9 cellular contexts compared by ENCODE assay signal in the genomic region with DNA sequence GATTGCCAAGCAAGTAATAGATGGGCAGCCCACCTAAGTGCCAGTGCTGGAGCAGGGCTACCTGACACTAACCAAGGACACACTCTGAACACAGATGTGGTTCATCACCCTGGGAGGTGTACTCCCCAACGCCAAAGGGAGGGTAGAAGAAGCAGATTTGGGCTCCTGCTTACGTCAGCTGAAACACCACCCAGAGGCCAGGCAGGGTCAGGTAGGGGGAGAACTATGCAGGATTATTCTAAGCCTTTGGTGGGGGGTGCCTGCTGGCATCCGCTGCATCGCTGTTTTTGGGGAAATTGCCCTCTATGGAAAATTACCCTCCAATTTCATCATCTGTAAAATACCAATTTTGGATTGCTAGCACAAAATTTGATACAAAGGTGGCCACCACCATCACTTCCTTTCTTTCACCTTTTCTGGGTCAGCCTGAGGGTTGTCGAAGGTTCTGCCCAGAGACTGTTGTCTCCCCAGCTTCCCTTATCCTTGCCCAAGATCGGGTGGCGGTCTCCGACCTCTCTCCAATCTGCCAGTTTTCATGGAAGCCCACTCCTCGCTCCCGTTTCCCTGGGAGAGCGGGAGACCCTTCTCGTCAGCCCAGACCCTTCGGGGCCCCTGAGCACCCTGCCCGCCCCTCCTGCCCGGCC. TPM values are rescaled to one million over a fixed set of nuclear protein-coding genes. Genes with fewer than 3 reads are reported as not detected.
DNase-seq lines count a peak whose midpoint lies in the region; ATAC-seq and TF ChIP-seq lines count a peak whose summit lies in the region.
"Had no signal": no experiment of that assay in that cellular context is flagged by ENCODE, and none has a peak within 500 bp of the region (broad histone marks: within the 10 kb centered on the region; RNA-seq: fewer than 3 reads in every experiment).

No MANE protein-coding gene starts in this region.

- peaks cover 35% of the 10 kb centered on the region for H3K36me3 Mint-ChIP-seq in activated T-cell treated with anti-CD3 and anti-CD28 coated beads, Interleukin-2, amount 50 U/mL, for 24 hours (ENCODE audit: low read depth)
- peaks cover 17% of the 10 kb centered on the region for H3K36me3 Mint-ChIP-seq in natural killer cell treated with Interleukin-12 subunit alpha and Interleukin-12 subunit beta and Interleukin-15 and Interleukin-18, amount 100 ng/mL, for 72 hours

- peak; percentile 60 for DNase-seq in activated T-cell treated with anti-CD3 and anti-CD28 coated beads, Interleukin-2, amount 50 U/mL, for 24 hours
- DNase-seq in natural killer cell treated with Interleukin-12 subunit alpha and Interleukin-12 subunit beta and Interleukin-15 and Interleukin-18, amount 100 ng/mL, for 72 hours (ENCODE audit: low spot score), result no peak
- DNase-seq in GM13976 (ENCODE audit: low spot score) (no peak), islet precursor cell (no peak), NCI-H510A (lab: John Stamatoyannopoulos, UW) (no peak), foreskin keratinocyte (no peak)

- in situ Hi-C loops in GM13976 (cut with MboI; ENCODE audit: low sequenced_read_pairs, unreplicated experiment), result no loop called here

- no peaks in the 10 kb centered on the region for H3K9me2 ChIP-seq in DOHH2 (replicated peaks; ENCODE audit: control insufficient read depth, low read length)

- 0 out of 2 replicates have a peak overlapping the region, but pooled peaks have one; percentile 17 for H3K4me3 ChIP-seq in DOHH2 (ENCODE audit: low read length)

- ATAC-seq in HG03159 (IDR thresholded peaks at IDR 0.05; ENCODE audit: unreplicated experiment) (peak; percentile 35), foreskin keratinocyte (no peak)
- ATAC-seq in natural killer cell treated with Interleukin-12 subunit alpha and Interleukin-12 subunit beta and Interleukin-15 and Interleukin-18, amount 100 ng/mL, for 72 hours, result peak; percentile 12 to 47

- no peaks in the 10 kb centered on the region for H4K20me1 ChIP-seq in DOHH2 (ENCODE audit: control insufficient read depth, insufficient read depth, low read depth, low read length)

- peak overlapping the region; percentile 39 for H3K4me2 ChIP-seq in DOHH2 (ENCODE audit: low read length)

- TF ChIP-seq CTCF in DOHH2 (IDR thresholded peaks at IDR 0.05; ENCODE audit: low read depth, low read length, poor library complexity, severe bottlenecking), result no peak
- TF ChIP-seq CTCF in GM13976 (IDR thresholded peaks at IDR 0.05; ENCODE audit: borderline replicate concordance, control extremely low read depth, extremely low read depth, insufficient read depth, missing control alignments), result no peak
- no peak for TF ChIP-seq CTCF in foreskin keratinocyte (conservative IDR thresholded peaks at IDR 0.05)

- no peaks in the 10 kb centered on the region for H3K27me3 Mint-ChIP-seq in activated T-cell treated with anti-CD3 and anti-CD28 coated beads, Interleukin-2, amount 50 U/mL, for 24 hours
- no peaks in the 10 kb centered on the region for H3K27me3 Mint-ChIP-seq in natural killer cell treated with Interleukin-12 subunit alpha and Interleukin-12 subunit beta and Interleukin-15 and Interleukin-18, amount 100 ng/mL, for 72 hours

- peak overlapping the region; percentile 92 for H3K4me3 Mint-ChIP-seq in activated T-cell treated with anti-CD3 and anti-CD28 coated beads, Interleukin-2, amount 50 U/mL, for 24 hours
- peak overlapping the region; percentile 93 for H3K4me3 Mint-ChIP-seq in natural killer cell treated with Interleukin-12 subunit alpha and Interleukin-12 subunit beta and Interleukin-15 and Interleukin-18, amount 100 ng/mL, for 72 hours

- H3K27ac Mint-ChIP-seq in activated T-cell treated with anti-CD3 and anti-CD28 coated beads, Interleukin-2, amount 50 U/mL, for 24 hours, result peak overlapping the region; percentile 98
- peak overlapping the region; percentile 95 to 97 for H3K27ac Mint-ChIP-seq in natural killer cell treated with Interleukin-12 subunit alpha and Interleukin-12 subunit beta and Interleukin-15 and Interleukin-18, amount 100 ng/mL, for 72 hours

- H3K4me1 Mint-ChIP-seq in activated T-cell treated with anti-CD3 and anti-CD28 coated beads, Interleukin-2, amount 50 U/mL, for 24 hours (ENCODE audit: low read depth), result peaks cover 81% of the 10 kb centered on the region
- peaks cover 65 to 83% of the 10 kb centered on the region in 2 donors for H3K4me1 Mint-ChIP-seq in natural killer cell treated with Interleukin-12 subunit alpha and Interleukin-12 subunit beta and Interleukin-15 and Interleukin-18, amount 100 ng/mL, for 72 hours (ENCODE audit: low read depth in 2 of 2)

- no peaks in the 10 kb centered on the region for H3F3A ChIP-seq in DOHH2 (ENCODE audit: control insufficient read depth, insufficient read depth)

- H3K9me3 Mint-ChIP-seq in activated T-cell treated with anti-CD3 and anti-CD28 coated beads, Interleukin-2, amount 50 U/mL, for 24 hours, result no peaks in the 10 kb centered on the region
- H3K9me3 Mint-ChIP-seq in natural killer cell treated with Interleukin-12 subunit alpha and Interleukin-12 subunit beta and Interleukin-15 and Interleukin-18, amount 100 ng/mL, for 72 hours, result no peaks in the 10 kb centered on the region

- peaks cover 50% of the 10 kb centered on the region for H3K27me3 ChIP-seq in DOHH2 (ENCODE audit: control insufficient read depth, low read length)
- H3K27me3 ChIP-seq in foreskin keratinocyte, result no peaks in the 10 kb centered on the region

- H3K4me1 ChIP-seq in DOHH2 (ENCODE audit: control insufficient read depth, low read length) (peaks cover 20% of the 10 kb centered on the region), foreskin keratinocyte (peaks cover 4% of the 10 kb centered on the region)

- H3K79me2 ChIP-seq in DOHH2 (ENCODE audit: control insufficient read depth, low read length), result no peaks in the 10 kb centered on the region

- H3K27ac ChIP-seq in DOHH2 (ENCODE audit: low read depth, low read length) (no peak overlapping the region), foreskin keratinocyte (no peak overlapping the region)

- no peaks in the 10 kb centered on the region for H3K9me3 ChIP-seq in DOHH2 (ENCODE audit: control insufficient read depth, insufficient read depth, low read length)

- no peaks in the 10 kb centered on the region for H3K36me3 ChIP-seq in DOHH2 (ENCODE audit: control insufficient read depth, low read length)

RNA-seq across cellular contexts. Expression of a gene that starts 0.5 kb away (rescaled TPM):
- 100 to 1,000 TPM in 1 of 2 donors, 10 to 100 TPM in 1; 93.6 to 115 TPM for total RNA-seq in natural killer cell treated with Interleukin-12 subunit alpha and Interleukin-12 subunit beta and Interleukin-15 and Interleukin-18, amount 100 ng/mL, for 72 hours
- not detected in 2 replicates for total RNA-seq in foreskin keratinocyte
- not detected in 2 replicates for polyA plus RNA-seq in foreskin keratinocyte
- total RNA-seq: myocyte had no signal

RNA-seq across cellular contexts. Expression of a gene that starts 23.0 kb away (rescaled TPM):
- total RNA-seq in natural killer cell treated with Interleukin-12 subunit alpha and Interleukin-12 subunit beta and Interleukin-15 and Interleukin-18, amount 100 ng/mL, for 72 hours, result under 1 TPM in 1 of 2 donors, not detected in 1; 0.31 TPM
- not detected in 2 replicates for total RNA-seq in foreskin keratinocyte
- not detected in 2 replicates for polyA plus RNA-seq in foreskin keratinocyte
- total RNA-seq: myocyte had no signal

RNA-seq across cellular contexts. Expression of a gene that starts 53.2 kb away (rescaled TPM):
- total RNA-seq in natural killer cell treated with Interleukin-12 subunit alpha and Interleukin-12 subunit beta and Interleukin-15 and Interleukin-18, amount 100 ng/mL, for 72 hours, result 10 to 100 TPM in 1 of 2 donors, 1 to 10 TPM in 1; 3.8 to 11.5 TPM
- 30.9 and 35.1 TPM in 2 replicates for total RNA-seq in foreskin keratinocyte
- polyA plus RNA-seq in foreskin keratinocyte, result 41.6 and 44.9 TPM in 2 replicates

Comparison
In these comparisons a context has a peak if more than half of its experiments do, and no peak if none do; other contexts are left out.
1. RNA of a gene that starts 0.5 kb away (total RNA-seq): 93.6 to 115 TPM in natural killer cell treated with Interleukin-12 subunit alpha and Interleukin-12 subunit beta and Interleukin-15 and Interleukin-18, amount 100 ng/mL, for 72 hours; not detected in foreskin keratinocyte; every median in the first group is over 10 times any median in the second.